ENCODE assay signal across 8 cellular contexts in genomic region chr6:11575408-11576033, GRCh38. TPM values are rescaled to one million over a fixed set of nuclear protein-coding genes. Genes with fewer than 3 reads are reported as not detected.
DNase-seq lines count a peak whose midpoint lies in the region; ATAC-seq and TF ChIP-seq lines count a peak whose summit lies in the region.

No MANE protein-coding gene starts in this region.

- no peaks in the 10 kb centered on the region for H3K27me3 ChIP-seq in GM23248 (replicated peaks; ENCODE audit: insufficient read depth)
- H3K27me3 ChIP-seq in Karpas-422 (ENCODE audit: low read length), result no peaks in the 10 kb centered on the region
- no peaks in the 10 kb centered on the region for H3K27me3 ChIP-seq in cardiac muscle cell
- H3K27me3 ChIP-seq in psoas muscle (ENCODE audit: insufficient read depth in 3 of 3, low read length in 2 of 3), result no peaks in the 10 kb centered on the region

- H2AFZ ChIP-seq in GM23248 (no peak overlapping the region), Karpas-422 (ENCODE audit: low read length) (no peak overlapping the region)

- H3K9me3 Mint-ChIP-seq in activated naive CD8-positive, alpha-beta T cell treated with anti-CD3 and anti-CD28 coated beads for 36 hours, result no peaks in the 10 kb centered on the region

- peak; percentile 86 to 96 (median 94) for ATAC-seq in psoas muscle

- no peaks in the 10 kb centered on the region for H3K36me3 Mint-ChIP-seq in activated naive CD8-positive, alpha-beta T cell treated with anti-CD3 and anti-CD28 coated beads for 36 hours

- H3K9me3 ChIP-seq in GM23248 (ENCODE audit: low read depth) (no peaks in the 10 kb centered on the region), Karpas-422 (ENCODE audit: low read length) (no peaks in the 10 kb centered on the region), cardiac muscle cell (ENCODE audit: low read depth) (no peaks in the 10 kb centered on the region), psoas muscle (no peaks in the 10 kb centered on the region)

- H3K4me1 ChIP-seq in GM23248 (ENCODE audit: insufficient read depth), result no peaks in the 10 kb centered on the region
- H3K4me1 ChIP-seq in Karpas-422 (ENCODE audit: low read length), result no peaks in the 10 kb centered on the region
- no peaks in the 10 kb centered on the region for H3K4me1 ChIP-seq in cardiac muscle cell (ENCODE audit: low read depth)
- H3K4me1 ChIP-seq in psoas muscle, result no peaks in the 10 kb centered on the region

- no peak overlapping the region for H3K9ac ChIP-seq in GM23248
- no peak overlapping the region for H3K9ac ChIP-seq in Karpas-422 (ENCODE audit: low read length)

- in situ Hi-C loops in GM23248 (cut with MboI), result no loop called here

- intact Hi-C loops in psoas muscle (cut with DNase I), result loop anchor here (2.0 to 10.0 kb wide), 2 partner anchors 431 kb away; no protein-coding TSS in a partner anchor

- DNase-seq in GM12864 (ENCODE audit: low read depth), result peak; percentile 59
- peak; percentile 86 for DNase-seq in GM23248
- DNase-seq in Karpas-422, result peak; percentile 86
- peak; percentile 39 for DNase-seq in SHP77 treated with DMSO at 0.1 percent for 48 hours (lab: John Stamatoyannopoulos, UW)
- peak; percentile 42 for DNase-seq in activated naive CD8-positive, alpha-beta T cell treated with anti-CD3 and anti-CD28 coated beads for 36 hours
- DNase-seq in cardiac muscle cell (ENCODE audit: low read depth in 1 of 2, low spot score in 1 of 2), result peak; percentile 76 to 91
- DNase-seq in psoas muscle, result no peak
- DNase-seq in NCI-H128 (lab: John Stamatoyannopoulos, UW; ENCODE audit: unreplicated experiment), result no peak

- no peaks in the 10 kb centered on the region for H3K27me3 Mint-ChIP-seq in activated naive CD8-positive, alpha-beta T cell treated with anti-CD3 and anti-CD28 coated beads for 36 hours

- no peaks in the 10 kb centered on the region for H3K4me1 Mint-ChIP-seq in activated naive CD8-positive, alpha-beta T cell treated with anti-CD3 and anti-CD28 coated beads for 36 hours

- H3K36me3 ChIP-seq in GM23248 (ENCODE audit: low read depth), result no peaks in the 10 kb centered on the region
- no peaks in the 10 kb centered on the region for H3K36me3 ChIP-seq in Karpas-422 (ENCODE audit: insufficient read depth, low read length)
- no peaks in the 10 kb centered on the region for H3K36me3 ChIP-seq in cardiac muscle cell
- H3K36me3 ChIP-seq in psoas muscle (ENCODE audit: insufficient read depth in 1 of 2, low read depth in 1 of 2), result peaks cover 0 to 5% of the 10 kb centered on the region in 2 donors

- H3K4me2 ChIP-seq in GM23248 (ENCODE audit: unreplicated experiment), result no peak overlapping the region
- H3K4me2 ChIP-seq in Karpas-422 (ENCODE audit: low read depth, low read length, poor library complexity, severe bottlenecking), result no peak overlapping the region

- TF ChIP-seq CTCF in GM12864 (IDR thresholded peaks at IDR 0.05; ENCODE audit: low read depth, low read length, missing control alignments) (peak; percentile 97), cardiac muscle cell (IDR thresholded peaks at IDR 0.05; ENCODE audit: low read depth, low read length) (peak; percentile 98), psoas muscle (IDR thresholded peaks at IDR 0.05) (peak; percentile 84)

- H4K20me1 ChIP-seq in GM23248 (ENCODE audit: insufficient read depth) (no peaks in the 10 kb centered on the region), Karpas-422 (ENCODE audit: insufficient read depth, low read depth, low read length) (no peaks in the 10 kb centered on the region)

- H3K27ac Mint-ChIP-seq in activated naive CD8-positive, alpha-beta T cell treated with anti-CD3 and anti-CD28 coated beads for 36 hours, result no peak overlapping the region

- H3K9me2 ChIP-seq in GM23248 (ENCODE audit: insufficient read depth) (no peaks in the 10 kb centered on the region), Karpas-422 (replicated peaks; ENCODE audit: insufficient read depth, low read length) (no peaks in the 10 kb centered on the region)

- no peak overlapping the region for H3K4me3 Mint-ChIP-seq in activated naive CD8-positive, alpha-beta T cell treated with anti-CD3 and anti-CD28 coated beads for 36 hours

- 37 to 39% methylated on average over 10 of the region's 10 CpGs for WGBS in GM23248 (ENCODE audit: low coverage in 1 of 2, low lambda C conversion rate in 2 of 2, missing lambda C conversion rate in 2 of 2), 2 experiments
- 63 to 66% (median 65%) methylated on average over 10 of the region's 10 CpGs for WGBS in psoas muscle, 3 donors

- H3K4me3 ChIP-seq in GM12864 (ENCODE audit: low read depth, low read length) (no peak overlapping the region), GM23248 (no peak overlapping the region), Karpas-422 (ENCODE audit: low read length) (no peak overlapping the region), cardiac muscle cell (no peak overlapping the region), psoas muscle (no peak overlapping the region)

- H3K27ac ChIP-seq in GM23248, result no peak overlapping the region
- H3K27ac ChIP-seq in Karpas-422 (ENCODE audit: low read length), result no peak overlapping the region
- no peak overlapping the region for H3K27ac ChIP-seq in cardiac muscle cell
- no peak overlapping the region for H3K27ac ChIP-seq in psoas muscle

- H3F3A ChIP-seq in GM23248 (ENCODE audit: insufficient read depth), result no peaks in the 10 kb centered on the region

- H3K79me2 ChIP-seq in GM23248 (ENCODE audit: insufficient read depth) (no peaks in the 10 kb centered on the region), Karpas-422 (ENCODE audit: low read length) (no peaks in the 10 kb centered on the region)

RNA-seq across cellular contexts. Expression of gene TMEM170B, which starts 38.0 kb away (rescaled TPM):
- 0.54 and 0.63 TPM in 2 replicates for total RNA-seq in GM23248 (2014; rRNA removed; shearing (Covaris generic))
- 0.14 TPM in 2 replicates for polyA plus RNA-seq in GM23248 (2016; fragmentation: Nextera tagmentation; extraction: Ambion mirVana)
- total RNA-seq in Karpas-422 (2014; rRNA removed; shearing (Covaris generic); ENCODE audit: low replicate concordance), result 0.36 and 2.4 TPM in 2 replicates
- total RNA-seq in activated naive CD8-positive, alpha-beta T cell treated with anti-CD3 and anti-CD28 coated beads for 36 hours, result 1 to 10 TPM; 2.0 to 2.2 TPM
- total RNA-seq in cardiac muscle cell, result 2.6 and 3.0 TPM in 2 replicates
- 2.1 and 3.3 TPM in 2 replicates for polyA plus RNA-seq in cardiac muscle cell
- total RNA-seq in psoas muscle, result 10 to 100 TPM in 2 of 4 donors, 1 to 10 TPM in 2; 7.4 to 20.0 (median 10.0) TPM
- polyA plus RNA-seq in psoas muscle, result 1 to 10 TPM; 2.7 to 7.4 (median 3.2) TPM

Comparison
In these comparisons a context has a peak if more than half of its experiments do, and no peak if none do; other contexts are left out.
1. DNase-seq: peak in GM12864 (single experiment), GM23248 (single experiment), Karpas-422 (single experiment), SHP77 treated with DMSO at 0.1 percent for 48 hours (single experiment), activated naive CD8-positive, alpha-beta T cell treated with anti-CD3 and anti-CD28 coated beads for 36 hours (single experiment) and cardiac muscle cell (2 of 2); none in psoas muscle (0 of 2) and NCI-H128 (single experiment).
2. Peak in every context shown above with its lines, with median percentiles within 50 percentile points of each other: CTCF ChIP-seq.